ENCODE assay signal across 1 cellular context in genomic region chr16:29790183-29790948, GRCh38.
A peak's percentile ranks its signal among the peaks of the same experiment; 100 is the strongest.
TF ChIP-seq lines count a peak whose summit lies in the region.

TSS of gene KIF22 (plus strand) at chr16:29790751. CDS start at chr16:29790760, 9 bp downstream.

TF ChIP-seq in GM12878, 131 proteins besides CTCF, POLR2A, EP300 and RAD21 (continued from another document and continues in another):
- no peak for TF ChIP-seq EZH2 (IDR thresholded peaks at IDR 0.05; ENCODE audit: borderline replicate concordance, control insufficient read depth, low read depth, low read length)
- peak; percentile 84 for TF ChIP-seq MXI1 (IDR thresholded peaks at IDR 0.05; ENCODE audit: low read depth, low read length)
- no peak for TF ChIP-seq FOXM1 (IDR thresholded peaks at IDR 0.05; ENCODE audit: low read depth, low read length)
- TF ChIP-seq SMAD5 (IDR thresholded peaks at IDR 0.05; ENCODE audit: low read depth): no peak
- TF ChIP-seq CHD2 (IDR thresholded peaks at IDR 0.05; ENCODE audit: borderline replicate concordance, low read depth, low read length): peak; percentile 88
- TF ChIP-seq KLF5 (IDR thresholded peaks at IDR 0.05; ENCODE audit: partially characterized antibody): peak; percentile 53
- TF ChIP-seq POLR2AphosphoS5 (IDR thresholded peaks at IDR 0.05; ENCODE audit: low read length): peak; percentile 75
- no peak for TF ChIP-seq NFXL1 (IDR thresholded peaks at IDR 0.05; ENCODE audit: borderline replicate concordance)
- TF ChIP-seq NR2C1 (IDR thresholded peaks at IDR 0.05): peak; percentile 69
- TF ChIP-seq RAD51 (IDR thresholded peaks at IDR 0.05): no peak
- peak in 1 of 2 experiments; percentile 61; a peak in 1 of 4 replicates for TF ChIP-seq SRF (IDR thresholded peaks at IDR 0.05; ENCODE audit: low read depth in 2 of 2, low read length in 2 of 2)
- TF ChIP-seq WRNIP1 (IDR thresholded peaks at IDR 0.05; ENCODE audit: borderline replicate concordance, low read depth, low read length): no peak
- TF ChIP-seq MTA2 (IDR thresholded peaks at IDR 0.05; ENCODE audit: low read depth): peak; percentile 33; the same call in 1 of the 2 replicates
- no peak for TF ChIP-seq USF2 (IDR thresholded peaks at IDR 0.05; ENCODE audit: borderline replicate concordance, low read depth, low read length)
- TF ChIP-seq ZNF687 (IDR thresholded peaks at IDR 0.05): peak; percentile 32; the same call in 1 of the 2 replicates
- 0 out of 2 replicates have a peak, but pooled peaks have one; percentile 21 for TF ChIP-seq PAX5 (IDR thresholded peaks at IDR 0.05; ENCODE audit: borderline replicate concordance, low read depth, low read length)
- TF ChIP-seq MEF2A (IDR thresholded peaks at IDR 0.05; ENCODE audit: insufficient read depth, low read depth, low read length): 0 out of 2 replicates have a peak, but pooled peaks have one; percentile 42
- peak; percentile 74 for TF ChIP-seq CREM (IDR thresholded peaks at IDR 0.05; ENCODE audit: low read depth)
- TF ChIP-seq, protein P1, sequence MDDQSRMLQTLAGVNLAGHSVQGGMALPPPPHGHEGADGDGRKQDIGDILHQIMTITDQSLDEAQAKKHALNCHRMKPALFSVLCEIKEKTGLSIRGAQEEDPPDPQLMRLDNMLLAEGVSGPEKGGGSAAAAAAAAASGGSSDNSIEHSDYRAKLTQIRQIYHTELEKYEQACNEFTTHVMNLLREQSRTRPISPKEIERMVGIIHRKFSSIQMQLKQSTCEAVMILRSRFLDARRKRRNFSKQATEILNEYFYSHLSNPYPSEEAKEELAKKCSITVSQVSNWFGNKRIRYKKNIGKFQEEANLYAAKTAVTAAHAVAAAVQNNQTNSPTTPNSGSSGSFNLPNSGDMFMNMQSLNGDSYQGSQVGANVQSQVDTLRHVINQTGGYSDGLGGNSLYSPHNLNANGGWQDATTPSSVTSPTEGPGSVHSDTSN (IDR thresholded peaks at IDR 0.05; ENCODE audit: insufficient replicate concordance, low read depth, low read length): no peak
- TF ChIP-seq, protein P2, sequence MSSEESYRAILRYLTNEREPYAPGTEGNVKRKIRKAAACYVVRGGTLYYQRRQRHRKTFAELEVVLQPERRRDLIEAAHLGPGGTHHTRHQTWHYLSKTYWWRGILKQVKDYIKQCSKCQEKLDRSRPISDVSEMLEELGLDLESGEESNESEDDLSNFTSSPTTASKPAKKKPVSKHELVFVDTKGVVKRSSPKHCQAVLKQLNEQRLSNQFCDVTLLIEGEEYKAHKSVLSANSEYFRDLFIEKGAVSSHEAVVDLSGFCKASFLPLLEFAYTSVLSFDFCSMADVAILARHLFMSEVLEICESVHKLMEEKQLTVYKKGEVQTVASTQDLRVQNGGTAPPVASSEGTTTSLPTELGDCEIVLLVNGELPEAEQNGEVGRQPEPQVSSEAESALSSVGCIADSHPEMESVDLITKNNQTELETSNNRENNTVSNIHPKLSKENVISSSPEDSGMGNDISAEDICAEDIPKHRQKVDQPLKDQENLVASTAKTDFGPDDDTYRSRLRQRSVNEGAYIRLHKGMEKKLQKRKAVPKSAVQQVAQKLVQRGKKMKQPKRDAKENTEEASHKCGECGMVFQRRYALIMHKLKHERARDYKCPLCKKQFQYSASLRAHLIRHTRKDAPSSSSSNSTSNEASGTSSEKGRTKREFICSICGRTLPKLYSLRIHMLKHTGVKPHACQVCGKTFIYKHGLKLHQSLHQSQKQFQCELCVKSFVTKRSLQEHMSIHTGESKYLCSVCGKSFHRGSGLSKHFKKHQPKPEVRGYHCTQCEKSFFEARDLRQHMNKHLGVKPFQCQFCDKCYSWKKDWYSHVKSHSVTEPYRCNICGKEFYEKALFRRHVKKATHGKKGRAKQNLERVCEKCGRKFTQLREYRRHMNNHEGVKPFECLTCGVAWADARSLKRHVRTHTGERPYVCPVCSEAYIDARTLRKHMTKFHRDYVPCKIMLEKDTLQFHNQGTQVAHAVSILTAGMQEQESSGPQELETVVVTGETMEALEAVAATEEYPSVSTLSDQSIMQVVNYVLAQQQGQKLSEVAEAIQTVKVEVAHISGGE (CRISPR knock-in tag; IDR thresholded peaks at IDR 0.05): peak; percentile 87
- peak; percentile 54 for TF ChIP-seq GATAD2B (conservative IDR thresholded peaks at IDR 0.05; ENCODE audit: low read depth)
- TF ChIP-seq, protein P3, sequence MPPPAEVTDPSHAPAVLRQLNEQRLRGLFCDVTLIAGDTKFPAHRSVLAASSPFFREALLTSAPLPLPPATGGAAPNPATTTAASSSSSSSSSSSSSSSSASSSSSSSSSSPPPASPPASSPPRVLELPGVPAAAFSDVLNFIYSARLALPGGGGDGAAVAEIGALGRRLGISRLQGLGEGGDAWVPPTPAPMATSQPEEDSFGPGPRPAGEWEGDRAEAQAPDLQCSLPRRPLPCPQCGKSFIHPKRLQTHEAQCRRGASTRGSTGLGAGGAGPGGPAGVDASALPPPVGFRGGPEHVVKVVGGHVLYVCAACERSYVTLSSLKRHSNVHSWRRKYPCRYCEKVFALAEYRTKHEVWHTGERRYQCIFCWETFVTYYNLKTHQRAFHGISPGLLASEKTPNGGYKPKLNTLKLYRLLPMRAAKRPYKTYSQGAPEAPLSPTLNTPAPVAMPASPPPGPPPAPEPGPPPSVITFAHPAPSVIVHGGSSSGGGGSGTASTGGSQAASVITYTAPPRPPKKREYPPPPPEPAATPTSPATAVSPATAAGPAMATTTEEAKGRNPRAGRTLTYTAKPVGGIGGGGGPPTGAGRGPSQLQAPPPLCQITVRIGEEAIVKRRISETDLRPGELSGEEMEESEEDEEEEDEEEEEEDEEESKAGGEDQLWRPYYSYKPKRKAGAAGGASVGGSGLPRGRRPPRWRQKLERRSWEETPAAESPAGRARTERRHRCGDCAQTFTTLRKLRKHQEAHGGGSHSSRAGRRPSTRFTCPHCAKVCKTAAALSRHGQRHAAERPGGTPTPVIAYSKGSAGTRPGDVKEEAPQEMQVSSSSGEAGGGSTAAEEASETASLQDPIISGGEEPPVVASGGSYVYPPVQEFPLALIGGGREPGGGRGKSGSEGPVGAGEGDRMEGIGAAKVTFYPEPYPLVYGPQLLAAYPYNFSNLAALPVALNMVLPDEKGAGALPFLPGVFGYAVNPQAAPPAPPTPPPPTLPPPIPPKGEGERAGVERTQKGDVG (CRISPR knock-in tag; IDR thresholded peaks at IDR 0.05): 0 out of 2 replicates have a peak, but pooled peaks have one; percentile 37
- no peak for TF ChIP-seq SREBF1 (IDR thresholded peaks at IDR 0.05; ENCODE audit: low read length)
- TF ChIP-seq GABPA (IDR thresholded peaks at IDR 0.05; ENCODE audit: low read depth): peak; percentile 95
- TF ChIP-seq EED (IDR thresholded peaks at IDR 0.05; ENCODE audit: low read depth): 0 out of 2 replicates have a peak, but pooled peaks have one; percentile 12
- peak; percentile 95 for TF ChIP-seq NRF1 (conservative IDR thresholded peaks at IDR 0.05; ENCODE audit: low read depth, low read length)
- TF ChIP-seq IRF3 (IDR thresholded peaks at IDR 0.05): peak; percentile 73
- TF ChIP-seq EGR1 (IDR thresholded peaks at IDR 0.05; ENCODE audit: borderline replicate concordance in 1 of 2, low read depth in 2 of 2, low read length in 2 of 2): peak in 1 of 2 experiments; percentile 82; a peak in 2 of 3 replicates
- peak; percentile 97 for TF ChIP-seq SIN3A (IDR thresholded peaks at IDR 0.05; ENCODE audit: low read depth, low read length)
- peak; percentile 56 for TF ChIP-seq PKNOX1 (IDR thresholded peaks at IDR 0.05)
- TF ChIP-seq TCF12 (IDR thresholded peaks at IDR 0.05; ENCODE audit: low read depth, low read length): peak; percentile 28; the same call in 1 of the 2 replicates
- TF ChIP-seq, protein P4, sequence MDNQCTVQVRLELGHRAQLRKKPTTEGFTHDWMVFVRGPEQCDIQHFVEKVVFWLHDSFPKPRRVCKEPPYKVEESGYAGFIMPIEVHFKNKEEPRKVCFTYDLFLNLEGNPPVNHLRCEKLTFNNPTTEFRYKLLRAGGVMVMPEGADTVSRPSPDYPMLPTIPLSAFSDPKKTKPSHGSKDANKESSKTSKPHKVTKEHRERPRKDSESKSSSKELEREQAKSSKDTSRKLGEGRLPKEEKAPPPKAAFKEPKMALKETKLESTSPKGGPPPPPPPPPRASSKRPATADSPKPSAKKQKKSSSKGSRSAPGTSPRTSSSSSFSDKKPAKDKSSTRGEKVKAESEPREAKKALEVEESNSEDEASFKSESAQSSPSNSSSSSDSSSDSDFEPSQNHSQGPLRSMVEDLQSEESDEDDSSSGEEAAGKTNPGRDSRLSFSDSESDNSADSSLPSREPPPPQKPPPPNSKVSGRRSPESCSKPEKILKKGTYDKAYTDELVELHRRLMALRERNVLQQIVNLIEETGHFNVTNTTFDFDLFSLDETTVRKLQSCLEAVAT (IDR thresholded peaks at IDR 0.05): 0 out of 2 replicates have a peak, but pooled peaks have one; percentile 1
- peak; percentile 80; the same call in 1 of the 2 replicates for TF ChIP-seq TAF1 (IDR thresholded peaks at IDR 0.05; ENCODE audit: borderline replicate concordance, low read depth, low read length)
- no peak for TF ChIP-seq CHD1 (IDR thresholded peaks at IDR 0.05; ENCODE audit: low read depth, low read length)
- TF ChIP-seq, protein P5, sequence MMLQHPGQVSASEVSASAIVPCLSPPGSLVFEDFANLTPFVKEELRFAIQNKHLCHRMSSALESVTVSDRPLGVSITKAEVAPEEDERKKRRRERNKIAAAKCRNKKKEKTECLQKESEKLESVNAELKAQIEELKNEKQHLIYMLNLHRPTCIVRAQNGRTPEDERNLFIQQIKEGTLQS (IDR thresholded peaks at IDR 0.05; ENCODE audit: borderline replicate concordance, extremely low read depth, low read depth, low read length): no peak
- TF ChIP-seq SMC3 (IDR thresholded peaks at IDR 0.05; ENCODE audit: borderline replicate concordance, low read length): peak; percentile 52
- peak; percentile 44 for TF ChIP-seq SIX5 (IDR thresholded peaks at IDR 0.05; ENCODE audit: low read depth, low read length, severe bottlenecking)
- TF ChIP-seq ZZZ3 (IDR thresholded peaks at IDR 0.05; ENCODE audit: control insufficient read depth, insufficient read length, low read depth): no peak
- TF ChIP-seq SP1 (IDR thresholded peaks at IDR 0.05; ENCODE audit: low read depth, low read length): peak; percentile 85
- TF ChIP-seq PML (IDR thresholded peaks at IDR 0.05; ENCODE audit: low read length): peak; percentile 76
- TF ChIP-seq NBN (IDR thresholded peaks at IDR 0.05): peak; percentile 89; the same call in 1 of the 2 replicates
- 0 out of 2 replicates have a peak, but pooled peaks have one; percentile 6 for TF ChIP-seq RUNX3 (IDR thresholded peaks at IDR 0.05; ENCODE audit: low read length)
- TF ChIP-seq SMARCA5 (IDR thresholded peaks at IDR 0.05): peak; percentile 84
- TF ChIP-seq MYC (IDR thresholded peaks at IDR 0.05; ENCODE audit: insufficient read depth, insufficient read length, insufficient replicate concordance, low read length, severe bottlenecking): peak; percentile 48
- TF ChIP-seq TCF3 (IDR thresholded peaks at IDR 0.05; ENCODE audit: borderline replicate concordance, insufficient read depth, low read depth, low read length): 0 out of 2 replicates have a peak, but pooled peaks have one; percentile 51
- peak; percentile 56; the same call in 1 of the 2 replicates for TF ChIP-seq HDGF (IDR thresholded peaks at IDR 0.05)
- 0 out of 2 replicates have a peak, but pooled peaks have one; percentile 59 for TF ChIP-seq STAT1 (conservative IDR thresholded peaks at IDR 0.05)
- peak; percentile 98 for TF ChIP-seq YY1 (IDR thresholded peaks at IDR 0.05; ENCODE audit: low read depth, low read length)
- TF ChIP-seq NFYA (IDR thresholded peaks at IDR 0.05; ENCODE audit: borderline replicate concordance, low read depth, low read length): no peak
